23 cellular contexts compared by ENCODE assay signal in the genomic region with DNA sequence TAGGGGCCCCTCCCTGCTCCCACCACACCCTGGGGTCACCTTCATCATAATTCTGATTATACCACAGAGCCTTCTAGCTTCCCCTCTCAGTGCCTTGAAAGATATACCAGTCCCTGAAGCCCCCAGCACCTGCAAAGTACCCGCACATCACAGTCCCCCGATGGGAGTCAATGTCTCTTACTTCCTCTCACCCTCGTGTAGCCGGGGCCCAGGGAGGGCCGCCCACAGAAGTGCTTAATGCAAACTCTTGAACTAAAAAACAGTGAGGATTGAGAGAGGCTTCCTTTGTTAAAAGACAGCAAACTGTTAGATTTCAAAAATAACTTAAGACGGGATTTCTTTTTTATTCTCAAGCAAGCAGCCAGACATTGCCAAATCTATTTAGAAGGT.
"Had no signal": no experiment of that assay in that cellular context is flagged by ENCODE, and none has a peak within 500 bp of the region (broad histone marks: within the 10 kb centered on the region; RNA-seq: fewer than 3 reads in every experiment).

No MANE protein-coding gene starts in this region.

- H3K4me3 ChIP-seq: coronary artery, gastroesophageal sphincter, upper lobe of right lung had no signal

- DNase-seq: activated CD4-positive, alpha-beta T cell treated with anti-CD3 and anti-CD28 coated beads, Interleukin-2, amount 10 ng/mL, durations not matched to agents 7 days and 5 days; activated CD4-positive, CD25-positive, alpha-beta regulatory T cell treated with anti-CD3 and anti-CD28 coated beads, Interleukin-2, amount 50 U/mL, for 72 hours; activated CD8-positive, alpha-beta T cell treated with anti-CD3 and anti-CD28 coated beads for 36 hours; activated gamma-delta T cell; activated T-cell treated with anti-CD3 and anti-CD28 coated beads, Interleukin-2, amount 50 U/mL, for 4 hours; amniotic stem cell; hypothalamus; left cardiac atrium; nucleus accumbens; small intestine; stimulated activated CD4-positive, alpha-beta T cell treated with anti-CD3 and anti-CD28 coated beads, Interleukin-2, amount 100 ng/mL, for 48 hours; stimulated activated CD8-positive, alpha-beta memory T cell treated with anti-CD3 and anti-CD28 coated beads, Interleukin-4, amount 100 ng/mL, for 48 hours; stimulated activated naive CD4-positive, alpha-beta T cell treated with Interleukin-2 at 50 U/mL for 16 hours had no signal

- H3K9me3 Mint-ChIP-seq: activated CD4-positive, alpha-beta T cell treated with anti-CD3 and anti-CD28 coated beads, Interleukin-2, amount 10 ng/mL, durations not matched to agents 7 days and 5 days; activated CD8-positive, alpha-beta T cell treated with anti-CD3 and anti-CD28 coated beads for 36 hours; activated T-cell treated with anti-CD3 and anti-CD28 coated beads, Interleukin-2, amount 50 U/mL, for 4 hours; nephron; T-cell; T-helper 2 cell treated with Interferon-gamma antibody and Interleukin-4, amounts not matched to agents 5 μg/mL and 100 μg/mL, for 36 hours had no signal

- H3K4me1 ChIP-seq: gastroesophageal sphincter, upper lobe of right lung had no signal

- H3K4me3 Mint-ChIP-seq: activated CD4-positive, alpha-beta T cell treated with anti-CD3 and anti-CD28 coated beads, Interleukin-2, amount 10 ng/mL, durations not matched to agents 7 days and 5 days; activated CD8-positive, alpha-beta T cell treated with anti-CD3 and anti-CD28 coated beads for 36 hours; activated naive CD8-positive, alpha-beta T cell; activated T-cell treated with anti-CD3 and anti-CD28 coated beads, Interleukin-2, amount 50 U/mL, for 4 hours; nephron; T-cell; T-helper 2 cell treated with Interferon-gamma antibody and Interleukin-4, amounts not matched to agents 5 μg/mL and 100 μg/mL, for 36 hours had no signal

- H3K27me3 ChIP-seq: gastroesophageal sphincter, upper lobe of right lung had no signal

- H3K36me3 Mint-ChIP-seq: T-cell had no signal

- H3K9me3 ChIP-seq: gastroesophageal sphincter, upper lobe of right lung had no signal

- H3K27ac ChIP-seq: coronary artery, epithelial cell of prostate, gastroesophageal sphincter, upper lobe of right lung, WERI-Rb-1 had no signal

- ATAC-seq: activated CD8-positive, alpha-beta T cell treated with anti-CD3 and anti-CD28 coated beads for 36 hours; activated T-cell treated with anti-CD3 and anti-CD28 coated beads, Interleukin-2, amount 50 U/mL, for 4 hours; gastroesophageal sphincter; left cardiac atrium; sciatic nerve; upper lobe of right lung had no signal

- H3K4me1 Mint-ChIP-seq: activated CD4-positive, alpha-beta T cell treated with anti-CD3 and anti-CD28 coated beads, Interleukin-2, amount 10 ng/mL, durations not matched to agents 7 days and 5 days; nephron; T-cell had no signal

- H3K27me3 Mint-ChIP-seq: activated CD4-positive, alpha-beta T cell treated with anti-CD3 and anti-CD28 coated beads, Interleukin-2, amount 10 ng/mL, durations not matched to agents 7 days and 5 days; activated CD8-positive, alpha-beta T cell treated with anti-CD3 and anti-CD28 coated beads for 36 hours; activated naive CD8-positive, alpha-beta T cell; T-cell had no signal

- H3K27ac Mint-ChIP-seq: activated CD4-positive, alpha-beta T cell treated with anti-CD3 and anti-CD28 coated beads, Interleukin-2, amount 10 ng/mL, durations not matched to agents 7 days and 5 days; activated CD8-positive, alpha-beta T cell treated with anti-CD3 and anti-CD28 coated beads for 36 hours; activated naive CD8-positive, alpha-beta T cell; T-helper 2 cell treated with Interferon-gamma antibody and Interleukin-4, amounts not matched to agents 5 μg/mL and 100 μg/mL, for 36 hours had no signal

- H3K36me3 ChIP-seq: upper lobe of right lung, WERI-Rb-1 had no signal
